10 cellular contexts compared by ENCODE assay signal in the genomic region with DNA sequence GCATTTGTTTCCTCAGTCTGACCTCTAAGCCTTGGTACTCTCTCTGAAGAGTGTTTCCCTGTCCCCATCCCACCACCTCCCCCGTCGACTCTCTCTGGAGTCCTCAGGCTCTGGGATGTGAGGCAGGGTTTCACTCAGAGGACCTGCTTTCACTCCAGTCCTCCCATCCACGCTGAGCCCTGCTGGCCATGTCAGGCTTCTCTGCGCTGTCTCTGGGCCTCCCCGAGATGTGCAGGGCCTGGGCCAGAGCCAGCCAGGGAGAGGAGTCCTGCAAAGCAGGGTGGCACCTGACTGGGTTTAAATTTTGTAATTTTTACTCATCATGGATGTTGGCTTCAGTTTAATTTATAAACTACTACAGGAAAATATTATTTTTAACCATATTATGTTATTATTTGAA. TPM values are rescaled to one million over a fixed set of nuclear protein-coding genes. Genes with fewer than 3 reads are reported as not detected.
"Had no signal": no experiment of that assay in that cellular context is flagged by ENCODE, and none has a peak within 500 bp of the region (broad histone marks: within the 10 kb centered on the region; RNA-seq: fewer than 3 reads in every experiment).

No MANE protein-coding gene starts in this region.

- H2AFZ ChIP-seq: GM23248 had no signal

- H3K4me3 ChIP-seq: GM23248 had no signal

- H3K9ac ChIP-seq: GM23248, KMS-11 had no signal

- H3K4me2 ChIP-seq: KMS-11 had no signal

- H3K27ac ChIP-seq: GM23248, HL-60, KMS-11 had no signal

- DNase-seq: GM23248, HCEC 1CT, IMR-90, Karpas-422, KBM-7 had no signal

RNA-seq across cellular contexts. Expression of a gene that starts 3.3 kb away (rescaled TPM):
- total RNA-seq: GM23248, H4, H9, HT1080, IMR-90 had no signal
- polyA plus RNA-seq: GM23248, IMR-90 had no signal

RNA-seq across cellular contexts. Expression of a gene that starts 25.6 kb away (rescaled TPM):
- total RNA-seq: GM23248, H4, H9, HT1080, IMR-90 had no signal
- polyA plus RNA-seq: GM23248, IMR-90 had no signal

RNA-seq across cellular contexts. Expression of a gene that starts 31.2 kb away (rescaled TPM):
- total RNA-seq: GM23248, H4, H9, HT1080, IMR-90 had no signal
- polyA plus RNA-seq: GM23248, IMR-90 had no signal
